In genomic region chr19:10858204-10858828, GRCh38 we compare ENCODE assay signal across 8 cellular contexts. TPM values are rescaled to one million over a fixed set of nuclear protein-coding genes. Genes with fewer than 3 reads are reported as not detected.
DNase-seq lines count a peak whose midpoint lies in the region; ATAC-seq and TF ChIP-seq lines count a peak whose summit lies in the region.

No MANE protein-coding gene starts in this region.

- no peak overlapping the region for H3K9ac ChIP-seq in adipocyte (ENCODE audit: low read length)

- no peak overlapping the region for H3K27ac ChIP-seq in coronary artery

- no peaks in the 10 kb centered on the region for H3K9me3 ChIP-seq in adipocyte (ENCODE audit: control insufficient read depth, low read length)

- H3K4me1 ChIP-seq in adipocyte (ENCODE audit: control insufficient read depth, insufficient read depth, low read length), result peaks cover 8% of the 10 kb centered on the region

- peaks cover 5% of the 10 kb centered on the region for H3K4me1 Mint-ChIP-seq in mesothelial cell of epicardium

- no peaks in the 10 kb centered on the region for H3K9me3 Mint-ChIP-seq in mesothelial cell of epicardium

- H3K27me3 ChIP-seq in adipocyte (replicated peaks; ENCODE audit: control insufficient read depth, insufficient read depth, low read length), result no peaks in the 10 kb centered on the region

- H3K27me3 Mint-ChIP-seq in mesothelial cell of epicardium (ENCODE audit: low read depth), result no peaks in the 10 kb centered on the region

- H3K27ac Mint-ChIP-seq in mesothelial cell of epicardium, result no peak overlapping the region

- no peaks in the 10 kb centered on the region for H3K36me3 Mint-ChIP-seq in mesothelial cell of epicardium

- ATAC-seq in HG03280 (IDR thresholded peaks at IDR 0.05; ENCODE audit: unreplicated experiment) (no peak), GM18909 (IDR thresholded peaks at IDR 0.05; ENCODE audit: poor library complexity, unreplicated experiment) (no peak)

- H3K4me3 Mint-ChIP-seq in mesothelial cell of epicardium, result no peak overlapping the region

- DNase-seq in D341Med (ENCODE audit: low spot score) (peak; percentile 73), adipocyte (ENCODE audit: low read depth) (peak; percentile 67), mesothelial cell of epicardium (ENCODE audit: low spot score in 2 of 2, unreplicated experiment in 2 of 2) (peak in 1 of 2 experiments; percentile 43), retina (no peak), coronary artery (ENCODE audit: low spot score) (no peak)
- DNase-seq in Jurkat, Clone E6-1 (ENCODE audit: low read depth, low spot score), result peak; percentile 35

- TF ChIP-seq CTCF in mesothelial cell of epicardium (IDR thresholded peaks at IDR 0.05; ENCODE audit: unreplicated experiment) (peak; percentile 77), coronary artery (IDR thresholded peaks at IDR 0.05) (no peak)

- H3K36me3 ChIP-seq in adipocyte (ENCODE audit: control insufficient read depth, insufficient read depth, low read length, severe bottlenecking), result no peaks in the 10 kb centered on the region

- H3K4me3 ChIP-seq in Jurkat, Clone E6-1 (ENCODE audit: low read length), result no peak overlapping the region
- H3K4me3 ChIP-seq in adipocyte (ENCODE audit: low read length) (no peak overlapping the region), coronary artery (no peak overlapping the region)

RNA-seq across cellular contexts. Expression of gene C19orf38, which starts 10.1 kb away (rescaled TPM):
- polyA plus RNA-seq in Jurkat, Clone E6-1 (2012; ENCODE audit: insufficient read depth, insufficient read length), result not detected
- 2.0 to 2.5 TPM (median 2.3 TPM) in 3 replicates for total RNA-seq in mesothelial cell of epicardium

RNA-seq across cellular contexts. Expression of gene CARM1, which starts 13.0 kb away (rescaled TPM):
- 74.3 TPM for polyA plus RNA-seq in Jurkat, Clone E6-1 (2012; ENCODE audit: insufficient read depth, insufficient read length)
- 71.4 to 78.0 TPM (median 76.4 TPM) in 3 replicates for total RNA-seq in mesothelial cell of epicardium

RNA-seq across cellular contexts. Expression of gene TMED1, which starts 22.3 kb away (rescaled TPM):
- polyA plus RNA-seq in Jurkat, Clone E6-1 (2012; ENCODE audit: insufficient read depth, insufficient read length), result 16.4 TPM
- 30.0 to 35.0 TPM (median 30.9 TPM) in 3 replicates for total RNA-seq in mesothelial cell of epicardium

Comparison
In these comparisons a context has a peak if more than half of its experiments do, and no peak if none do; other contexts are left out.
1. DNase-seq: peak in D341Med (single experiment), Jurkat, Clone E6-1 (single experiment) and adipocyte (single experiment); none in retina (single experiment) and coronary artery (single experiment).